ENCODE assay signal across 20 cellular contexts in genomic region chr4:6114601-6115000, GRCh38.
DNase-seq lines count a peak whose midpoint lies in the region; ATAC-seq, FAIRE-seq and TF ChIP-seq lines count a peak whose summit lies in the region.
"Had no signal": no experiment of that assay in that cellular context is flagged by ENCODE, and none has a peak within 500 bp of the region (broad histone marks: within the 10 kb centered on the region; RNA-seq: fewer than 3 reads in every experiment).

No MANE protein-coding gene starts in this region.

- no peak overlapping the region for H2BK15ac ChIP-seq in mesendoderm (replicated peaks; ENCODE audit: low read depth)

- H3K4ac ChIP-seq in mesendoderm (ENCODE audit: low read depth, low read length), result peak overlapping the region; percentile 39

- no peak overlapping the region for H3K4me3 Mint-ChIP-seq in activated CD4-positive, alpha-beta memory T cell treated with anti-CD3 and anti-CD28 coated beads, Interleukin-2, amount 10 ng/mL, durations not matched to agents 7 days and 5 days
- no peak overlapping the region for H3K4me3 Mint-ChIP-seq in activated CD4-positive, alpha-beta memory T cell treated with anti-CD3 and anti-CD28 coated beads for 36 hours
- peak overlapping the region; percentile 35 for H3K4me3 Mint-ChIP-seq in activated naive CD8-positive, alpha-beta T cell treated with anti-CD3 and anti-CD28 coated beads, Interleukin-2, amount 10 ng/mL, durations not matched to agents 7 days and 5 days
- H3K4me3 Mint-ChIP-seq in activated naive CD8-positive, alpha-beta T cell treated with anti-CD3 and anti-CD28 coated beads for 36 hours, result no peak overlapping the region
- H3K4me3 Mint-ChIP-seq in astrocyte (ENCODE audit: unreplicated experiment), result no peak overlapping the region
- H3K4me3 Mint-ChIP-seq: CD8-positive, alpha-beta T cell; HFFc6 had no signal

- ATAC-seq in activated naive CD8-positive, alpha-beta T cell treated with anti-CD3 and anti-CD28 coated beads, Interleukin-2, amount 10 ng/mL, durations not matched to agents 7 days and 5 days (ENCODE audit: low read depth), result peak; percentile 67
- no peak for ATAC-seq in HG03135 (IDR thresholded peaks at IDR 0.05; ENCODE audit: unreplicated experiment)
- ATAC-seq: CD8-positive, alpha-beta T cell; GM12878; HCT116 had no signal

- CTCF ChIA-PET in activated CD4-positive, alpha-beta memory T cell treated with anti-CD3 and anti-CD28 coated beads, Interleukin-2, amount 10 ng/mL, durations not matched to agents 7 days and 5 days (lab: Charles Lee), result interaction anchor here (1.0 to 1.2 kb wide), 2 partner anchors 19 to 66 kb away, joined by 3 read pairs; no protein-coding TSS in a partner anchor
- CTCF ChIA-PET in activated CD4-positive, alpha-beta memory T cell treated with anti-CD3 and anti-CD28 coated beads for 36 hours (lab: Charles Lee), result interaction anchor here (0.8 kb wide), 1 partner anchor 136 kb away, joined by 4 read pairs; no protein-coding TSS in a partner anchor

- H3K9ac ChIP-seq in astrocyte (ENCODE audit: low read length), result no peak overlapping the region
- no peak overlapping the region for H3K9ac ChIP-seq in mesendoderm (ENCODE audit: low read length)
- no peak overlapping the region for H3K9ac ChIP-seq in kidney (ENCODE audit: low read length in 2 of 2)
- H3K9ac ChIP-seq: BLaER1 had no signal

- peak overlapping the region; percentile 91 for H2AK5ac ChIP-seq in mesendoderm (ENCODE audit: low read length)

- H3K79me1 ChIP-seq in mesendoderm (ENCODE audit: low read length), result no peaks in the 10 kb centered on the region

- H3K27me3 Mint-ChIP-seq in activated CD4-positive, alpha-beta memory T cell treated with anti-CD3 and anti-CD28 coated beads, Interleukin-2, amount 10 ng/mL, durations not matched to agents 7 days and 5 days, result no peaks in the 10 kb centered on the region
- H3K27me3 Mint-ChIP-seq in activated CD4-positive, alpha-beta memory T cell treated with anti-CD3 and anti-CD28 coated beads for 36 hours, result peaks cover 3% of the 10 kb centered on the region
- H3K27me3 Mint-ChIP-seq in activated naive CD8-positive, alpha-beta T cell treated with anti-CD3 and anti-CD28 coated beads, Interleukin-2, amount 10 ng/mL, durations not matched to agents 7 days and 5 days, result peaks cover 10% of the 10 kb centered on the region
- H3K27me3 Mint-ChIP-seq in activated naive CD8-positive, alpha-beta T cell treated with anti-CD3 and anti-CD28 coated beads for 36 hours, result peaks cover 10% of the 10 kb centered on the region
- H3K27me3 Mint-ChIP-seq in astrocyte (ENCODE audit: low read depth, unreplicated experiment), result peaks cover 39% of the 10 kb centered on the region

- peaks cover 45% of the 10 kb centered on the region for H3K36me3 Mint-ChIP-seq in activated CD4-positive, alpha-beta memory T cell treated with anti-CD3 and anti-CD28 coated beads, Interleukin-2, amount 10 ng/mL, durations not matched to agents 7 days and 5 days (ENCODE audit: low read depth)
- peaks cover 2% of the 10 kb centered on the region for H3K36me3 Mint-ChIP-seq in activated CD4-positive, alpha-beta memory T cell treated with anti-CD3 and anti-CD28 coated beads for 36 hours
- no peaks in the 10 kb centered on the region for H3K36me3 Mint-ChIP-seq in activated naive CD8-positive, alpha-beta T cell treated with anti-CD3 and anti-CD28 coated beads, Interleukin-2, amount 10 ng/mL, durations not matched to agents 7 days and 5 days
- H3K36me3 Mint-ChIP-seq in activated naive CD8-positive, alpha-beta T cell treated with anti-CD3 and anti-CD28 coated beads for 36 hours, result no peaks in the 10 kb centered on the region
- H3K36me3 Mint-ChIP-seq in astrocyte (ENCODE audit: low read depth, unreplicated experiment), result no peaks in the 10 kb centered on the region
- H3K36me3 Mint-ChIP-seq: CD8-positive, alpha-beta T cell had no signal

- H4K20me1 ChIP-seq in astrocyte (ENCODE audit: insufficient read depth, low read length), result no peaks in the 10 kb centered on the region
- H4K20me1 ChIP-seq: BLaER1 had no signal

- peak overlapping the region; percentile 86 for H4K5ac ChIP-seq in mesendoderm (ENCODE audit: low read length)

- H3K27ac ChIP-seq in astrocyte (ENCODE audit: low read depth, low read length), result no peak overlapping the region
- H3K27ac ChIP-seq in mesendoderm (ENCODE audit: low read depth, low read length), result no peak overlapping the region
- H3K27ac ChIP-seq in kidney (ENCODE audit: low read depth in 2 of 2, low read length in 2 of 2), result no peak overlapping the region
- H3K27ac ChIP-seq: 22Rv1, BLaER1 had no signal

- H2BK120ac ChIP-seq in mesendoderm (ENCODE audit: low read depth, low read length), result no peak overlapping the region

- H3K27me3 ChIP-seq in astrocyte (ENCODE audit: insufficient read depth, low read length), result no peaks in the 10 kb centered on the region
- no peaks in the 10 kb centered on the region for H3K27me3 ChIP-seq in mesendoderm (ENCODE audit: insufficient read depth, low read length, poor library complexity)
- H3K27me3 ChIP-seq: BLaER1 had no signal

- WGBS in mesendoderm (ENCODE audit: extremely low coverage, insufficient coverage, low lambda C conversion rate), result no CpG with 5 or more reads among the region's 7 CpGs

- H3K9me3 ChIP-seq in astrocyte (ENCODE audit: insufficient read depth, low read depth, low read length), result no peaks in the 10 kb centered on the region
- no peaks in the 10 kb centered on the region for H3K9me3 ChIP-seq in kidney (ENCODE audit: control insufficient read depth in 1 of 2, low read length in 2 of 2)
- H3K9me3 ChIP-seq: BLaER1 had no signal

- H3K4me1 ChIP-seq in astrocyte (ENCODE audit: insufficient read depth, low read length) (no peaks in the 10 kb centered on the region), mesendoderm (ENCODE audit: control insufficient read depth, low read depth, low read length) (peaks cover 12% of the 10 kb centered on the region), kidney (ENCODE audit: control insufficient read depth in 1 of 2, insufficient read depth in 1 of 2, low read depth in 1 of 2, low read length in 2 of 2) (no peaks in the 10 kb centered on the region)
- H3K4me1 ChIP-seq: BLaER1 had no signal

- DNase-seq in activated CD4-positive, alpha-beta memory T cell treated with anti-CD3 and anti-CD28 coated beads, Interleukin-2, amount 10 ng/mL, durations not matched to agents 7 days and 5 days, result no peak
- no peak for DNase-seq in activated CD4-positive, alpha-beta memory T cell treated with anti-CD3 and anti-CD28 coated beads for 36 hours
- DNase-seq in activated naive CD8-positive, alpha-beta T cell treated with anti-CD3 and anti-CD28 coated beads, Interleukin-2, amount 10 ng/mL, durations not matched to agents 7 days and 5 days, result no peak
- no peak for DNase-seq in activated naive CD8-positive, alpha-beta T cell treated with anti-CD3 and anti-CD28 coated beads for 36 hours
- DNase-seq in astrocyte (ENCODE audit: low read depth), result no peak
- no peak for DNase-seq in mesendoderm
- no peak for DNase-seq in kidney
- DNase-seq: Calu3, DMS79 treated with DMSO at 0.1 percent for 48 hours, EL, GOT3, H7, HFFc6 had no signal

- no peak overlapping the region for H2AFZ ChIP-seq in astrocyte (ENCODE audit: low read depth, low read length)

- H3K9me3 Mint-ChIP-seq in activated CD4-positive, alpha-beta memory T cell treated with anti-CD3 and anti-CD28 coated beads, Interleukin-2, amount 10 ng/mL, durations not matched to agents 7 days and 5 days, result no peaks in the 10 kb centered on the region
- H3K9me3 Mint-ChIP-seq in activated CD4-positive, alpha-beta memory T cell treated with anti-CD3 and anti-CD28 coated beads for 36 hours, result no peaks in the 10 kb centered on the region
- no peaks in the 10 kb centered on the region for H3K9me3 Mint-ChIP-seq in activated naive CD8-positive, alpha-beta T cell treated with anti-CD3 and anti-CD28 coated beads, Interleukin-2, amount 10 ng/mL, durations not matched to agents 7 days and 5 days
- no peaks in the 10 kb centered on the region for H3K9me3 Mint-ChIP-seq in activated naive CD8-positive, alpha-beta T cell treated with anti-CD3 and anti-CD28 coated beads for 36 hours
- H3K9me3 Mint-ChIP-seq in astrocyte (ENCODE audit: unreplicated experiment), result no peaks in the 10 kb centered on the region
- H3K9me3 Mint-ChIP-seq: CD8-positive, alpha-beta T cell had no signal

- H3K4me1 Mint-ChIP-seq in activated CD4-positive, alpha-beta memory T cell treated with anti-CD3 and anti-CD28 coated beads, Interleukin-2, amount 10 ng/mL, durations not matched to agents 7 days and 5 days, result peaks cover 39% of the 10 kb centered on the region
- no peaks in the 10 kb centered on the region for H3K4me1 Mint-ChIP-seq in activated CD4-positive, alpha-beta memory T cell treated with anti-CD3 and anti-CD28 coated beads for 36 hours (ENCODE audit: low read depth)
- peaks cover 10% of the 10 kb centered on the region for H3K4me1 Mint-ChIP-seq in activated naive CD8-positive, alpha-beta T cell treated with anti-CD3 and anti-CD28 coated beads, Interleukin-2, amount 10 ng/mL, durations not matched to agents 7 days and 5 days
- no peaks in the 10 kb centered on the region for H3K4me1 Mint-ChIP-seq in activated naive CD8-positive, alpha-beta T cell treated with anti-CD3 and anti-CD28 coated beads for 36 hours
- peaks cover 11% of the 10 kb centered on the region for H3K4me1 Mint-ChIP-seq in astrocyte (ENCODE audit: low read depth, unreplicated experiment)

- H3K4me2 ChIP-seq in astrocyte (ENCODE audit: low read length) (no peak overlapping the region), mesendoderm (ENCODE audit: low read length) (no peak overlapping the region)
- H3K4me2 ChIP-seq: BLaER1 had no signal

- H3K56ac ChIP-seq in mesendoderm (ENCODE audit: low read length), result peak overlapping the region; percentile 45

- FAIRE-seq in astrocyte (lab: Jason Lieb, UNC) (no peak), kidney (lab: Jason Lieb, UNC) (no peak)
- FAIRE-seq: GM12878, HTR-8/SVneo had no signal

- peak overlapping the region; percentile 47 for H2BK5ac ChIP-seq in mesendoderm (ENCODE audit: low read length)

- POLR2A ChIA-PET in activated CD4-positive, alpha-beta memory T cell treated with anti-CD3 and anti-CD28 coated beads, Interleukin-2, amount 10 ng/mL, durations not matched to agents 7 days and 5 days (lab: Charles Lee), result interaction anchor here (0.8 to 1.2 kb wide), 5 partner anchors 12 to 85 kb away, joined by 3 to 4 read pairs (median 3); partner anchors contain the start of gene JAKMIP1
- POLR2A ChIA-PET in activated CD4-positive, alpha-beta memory T cell treated with anti-CD3 and anti-CD28 coated beads for 36 hours (lab: Charles Lee), result no interaction called here
- POLR2A ChIA-PET in activated naive CD8-positive, alpha-beta T cell treated with anti-CD3 and anti-CD28 coated beads, Interleukin-2, amount 10 ng/mL, durations not matched to agents 7 days and 5 days (lab: Charles Lee), result no interaction called here

- TF ChIP-seq CTCF in astrocyte (IDR thresholded peaks at IDR 0.05; ENCODE audit: insufficient read depth, low read depth, low read length) (no peak), kidney (IDR thresholded peaks at IDR 0.05; ENCODE audit: borderline replicate concordance, extremely low read depth, insufficient read depth) (no peak)

- no peaks in the 10 kb centered on the region for H3K36me3 ChIP-seq in astrocyte (ENCODE audit: insufficient read depth, low read length)
- H3K36me3 ChIP-seq in mesendoderm (ENCODE audit: control insufficient read depth, insufficient read depth, low read length), result no peaks in the 10 kb centered on the region
- H3K36me3 ChIP-seq in kidney (ENCODE audit: control insufficient read depth in 1 of 2, insufficient read depth in 2 of 2, low read length in 2 of 2), result no peaks in the 10 kb centered on the region

- H3K18ac ChIP-seq in mesendoderm (ENCODE audit: low read length), result no peak overlapping the region

- H4K8ac ChIP-seq in mesendoderm (ENCODE audit: low read depth, low read length), result no peak overlapping the region

- intact Hi-C loops in activated CD4-positive, alpha-beta memory T cell treated with anti-CD3 and anti-CD28 coated beads for 36 hours (cut with micrococcal nuclease), result no loop called here
- intact Hi-C loops in kidney (cut with DNase I), result no loop called here

- peak overlapping the region; percentile 67 for H3K27ac Mint-ChIP-seq in activated CD4-positive, alpha-beta memory T cell treated with anti-CD3 and anti-CD28 coated beads, Interleukin-2, amount 10 ng/mL, durations not matched to agents 7 days and 5 days
- no peak overlapping the region for H3K27ac Mint-ChIP-seq in activated CD4-positive, alpha-beta memory T cell treated with anti-CD3 and anti-CD28 coated beads for 36 hours
- peak overlapping the region; percentile 38 for H3K27ac Mint-ChIP-seq in activated naive CD8-positive, alpha-beta T cell treated with anti-CD3 and anti-CD28 coated beads, Interleukin-2, amount 10 ng/mL, durations not matched to agents 7 days and 5 days
- H3K27ac Mint-ChIP-seq in activated naive CD8-positive, alpha-beta T cell treated with anti-CD3 and anti-CD28 coated beads for 36 hours, result no peak overlapping the region
- H3K27ac Mint-ChIP-seq in astrocyte (ENCODE audit: unreplicated experiment), result peak overlapping the region; percentile 27
- H3K27ac Mint-ChIP-seq: CD8-positive, alpha-beta T cell; HFFc6 had no signal

- H3K79me2 ChIP-seq in astrocyte (ENCODE audit: insufficient read depth, low read length) (no peaks in the 10 kb centered on the region), mesendoderm (ENCODE audit: control insufficient read depth, insufficient read depth, low read length) (no peaks in the 10 kb centered on the region)

- no peak overlapping the region for H3K23ac ChIP-seq in mesendoderm (ENCODE audit: low read length)

- no peak overlapping the region for H3K4me3 ChIP-seq in astrocyte (ENCODE audit: insufficient read depth, low read depth, low read length)
- H3K4me3 ChIP-seq in mesendoderm (ENCODE audit: low read length), result no peak overlapping the region
- H3K4me3 ChIP-seq in kidney (ENCODE audit: low read length in 2 of 2), result no peak overlapping the region
- H3K4me3 ChIP-seq: BLaER1, GM12878 had no signal

Comparison
In these comparisons a context has a peak if more than half of its experiments do, and no peak if none do; other contexts are left out.
1. H3K27ac Mint-ChIP-seq: peak in activated CD4-positive, alpha-beta memory T cell treated with anti-CD3 and anti-CD28 coated beads, Interleukin-2, amount 10 ng/mL, durations not matched to agents 7 days and 5 days (single experiment), activated naive CD8-positive, alpha-beta T cell treated with anti-CD3 and anti-CD28 coated beads, Interleukin-2, amount 10 ng/mL, durations not matched to agents 7 days and 5 days (single experiment) and astrocyte (single experiment); none in activated CD4-positive, alpha-beta memory T cell treated with anti-CD3 and anti-CD28 coated beads for 36 hours (single experiment) and activated naive CD8-positive, alpha-beta T cell treated with anti-CD3 and anti-CD28 coated beads for 36 hours (single experiment).